Comparison of ENCODE assay signal across 28 cellular contexts in the genomic region with DNA sequence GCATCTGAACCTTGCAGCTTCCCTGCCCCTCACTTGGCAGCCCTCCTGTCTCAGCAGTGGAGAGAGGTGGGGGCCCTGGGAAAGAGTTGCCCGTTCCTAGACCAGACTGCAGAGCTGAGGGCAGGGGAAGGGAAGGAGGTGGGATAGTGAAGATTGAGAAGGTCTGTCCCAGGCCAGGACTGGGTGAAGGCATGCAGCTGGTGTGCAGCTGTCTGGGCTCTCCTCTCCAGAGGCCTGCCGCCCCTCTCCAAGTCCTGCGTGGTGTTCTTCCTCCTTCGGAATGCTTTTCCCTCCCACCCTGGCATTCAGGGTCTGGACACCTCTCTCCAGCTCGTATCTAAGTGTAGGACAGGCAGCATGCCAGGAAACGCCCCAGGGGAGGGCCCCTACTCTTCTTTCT.
"Had no signal": no experiment of that assay in that cellular context is flagged by ENCODE, and none has a peak within 500 bp of the region (broad histone marks: within the 10 kb centered on the region; RNA-seq: fewer than 3 reads in every experiment).

No MANE protein-coding gene starts in this region.

- H3K4me3 ChIP-seq: ascending aorta, body of pancreas, MG63, SJCRH30 had no signal

- H3K27me3 ChIP-seq: ascending aorta, body of pancreas, MG63, SJCRH30 had no signal

- H3K4me1 ChIP-seq: ascending aorta, body of pancreas, SJCRH30 had no signal

- H3K27ac ChIP-seq: ascending aorta, body of pancreas, KMS-11, SJCRH30, WERI-Rb-1 had no signal

- H3K9me3 ChIP-seq: ascending aorta, body of pancreas, MG63, SJCRH30, SK-N-SH had no signal

- ATAC-seq: activated CD8-positive, alpha-beta memory T cell treated with anti-CD3 and anti-CD28 coated beads, Interleukin-2, amount 10 ng/mL, durations not matched to agents 7 days and 5 days; body of pancreas; Panc1; Right ventricle myocardium inferior had no signal

- DNase-seq: activated CD4-positive, alpha-beta T cell treated with anti-CD3 and anti-CD28 coated beads for 48 hours; activated CD4-positive, alpha-beta T cell treated with anti-CD3 and anti-CD28 coated beads, Interleukin-2, amount 50 U/mL, for 48 hours; activated CD8-positive, alpha-beta memory T cell treated with anti-CD3 and anti-CD28 coated beads, Interleukin-2, amount 10 ng/mL, durations not matched to agents 7 days and 5 days; activated effector memory CD4-positive, alpha-beta T cell treated with Interleukin-2 at 50 U/mL for 16 hours; activated naive CD4-positive, alpha-beta T cell; activated T-cell treated with anti-CD3 and anti-CD28 coated beads, Interleukin-2, amount 50 U/mL, for 24 hours; body of pancreas; MG63; MV-4-11; NCI-H1092 treated with DMSO at 0.1 percent for 48 hours; NCI-H1417 treated with DMSO at 0.1 percent for 48 hours; NCI-H1694; NCI-H2029; NCI-H2107; NCI-H2171 treated with DMSO at 0.1 percent for 48 hours; NCI-H345; NCI-H510A; NCI-H526 treated with DMSO at 0.1 percent for 48 hours; NCI-H82; RPMI8226; SJCRH30; T-helper 1 cell; WERI-Rb-1 had no signal

- H3K36me3 ChIP-seq: ascending aorta, MG63, SJCRH30, WERI-Rb-1 had no signal
